Comparison of ENCODE assay signal across 21 cellular contexts in genomic region chr17:6757747-6758146, GRCh38. TPM values are rescaled to one million over a fixed set of nuclear protein-coding genes. Genes with fewer than 3 reads are reported as not detected.
A peak's percentile ranks its signal among the peaks of the same experiment; 100 is the strongest.
DNase-seq lines count a peak whose midpoint lies in the region; ATAC-seq, FAIRE-seq and TF ChIP-seq lines count a peak whose summit lies in the region.
"Had no signal": no experiment of that assay in that cellular context is flagged by ENCODE, and none has a peak within 500 bp of the region (broad histone marks: within the 10 kb centered on the region; RNA-seq: fewer than 3 reads in every experiment).

No MANE protein-coding gene starts in this region.

- no peak overlapping the region for H3K4me3 ChIP-seq in CD8-positive, alpha-beta T cell (ENCODE audit: low read depth, low read length)

- intact Hi-C loops in CD8-positive, alpha-beta T cell (cut with DNase I, micrococcal nuclease) = loop anchor here in 1 of 2 experiments (2.0 to 5.0 kb wide), 2 partner anchors 85 to 117 kb away; partner anchors contain the start of genes KIAA0753 and TXNDC17

- H3K27ac ChIP-seq in CD8-positive, alpha-beta T cell (ENCODE audit: low read depth, low read length) = no peak overlapping the region
- H3K27ac ChIP-seq: WERI-Rb-1 had no signal

- no peaks in the 10 kb centered on the region for H3K9me3 Mint-ChIP-seq in activated CD8-positive, alpha-beta memory T cell treated with anti-CD3 and anti-CD28 coated beads, Interleukin-2, amount 10 ng/mL, durations not matched to agents 7 days and 5 days (ENCODE audit: low read depth)
- H3K9me3 Mint-ChIP-seq in CD8-positive, alpha-beta T cell = no peaks in the 10 kb centered on the region
- H3K9me3 Mint-ChIP-seq in activated naive CD8-positive, alpha-beta T cell (ENCODE audit: low read depth) = no peaks in the 10 kb centered on the region
- no peaks in the 10 kb centered on the region for H3K9me3 Mint-ChIP-seq in naive thymus-derived CD8-positive, alpha-beta T cell

- peaks cover 52% of the 10 kb centered on the region for H3K4me1 ChIP-seq in CD8-positive, alpha-beta T cell (ENCODE audit: insufficient read depth, low read length)

- peaks cover 67% of the 10 kb centered on the region for H3K36me3 Mint-ChIP-seq in activated CD8-positive, alpha-beta memory T cell treated with anti-CD3 and anti-CD28 coated beads, Interleukin-2, amount 10 ng/mL, durations not matched to agents 7 days and 5 days
- H3K36me3 Mint-ChIP-seq in CD8-positive, alpha-beta T cell = peaks cover 59% of the 10 kb centered on the region
- H3K36me3 Mint-ChIP-seq in activated naive CD8-positive, alpha-beta T cell = peaks cover 23% of the 10 kb centered on the region
- H3K36me3 Mint-ChIP-seq in naive thymus-derived CD8-positive, alpha-beta T cell = peaks cover 8 to 49% (median 45%) of the 10 kb centered on the region in 3 donors

- H3K27me3 Mint-ChIP-seq in activated CD8-positive, alpha-beta memory T cell treated with anti-CD3 and anti-CD28 coated beads, Interleukin-2, amount 10 ng/mL, durations not matched to agents 7 days and 5 days = no peaks in the 10 kb centered on the region
- H3K27me3 Mint-ChIP-seq in CD8-positive, alpha-beta T cell (ENCODE audit: low read depth) = no peaks in the 10 kb centered on the region
- H3K27me3 Mint-ChIP-seq in activated naive CD8-positive, alpha-beta T cell = no peaks in the 10 kb centered on the region
- no peaks in the 10 kb centered on the region for H3K27me3 Mint-ChIP-seq in naive thymus-derived CD8-positive, alpha-beta T cell

- TF ChIP-seq CTCF in CD8-positive, alpha-beta T cell (IDR thresholded peaks at IDR 0.05) = no peak

- no peaks in the 10 kb centered on the region for H3K9me3 ChIP-seq in CD8-positive, alpha-beta T cell (ENCODE audit: low read length)
- H3K9me3 ChIP-seq: right atrium auricular region had no signal

- ATAC-seq in activated CD8-positive, alpha-beta memory T cell treated with anti-CD3 and anti-CD28 coated beads, Interleukin-2, amount 10 ng/mL, durations not matched to agents 7 days and 5 days = no peak
- no peak for ATAC-seq in CD8-positive, alpha-beta T cell
- ATAC-seq in naive thymus-derived CD8-positive, alpha-beta T cell = no peak
- no peak for ATAC-seq in HG03159 (IDR thresholded peaks at IDR 0.05; ENCODE audit: unreplicated experiment)

- peaks cover 74% of the 10 kb centered on the region for H3K4me1 Mint-ChIP-seq in activated CD8-positive, alpha-beta memory T cell treated with anti-CD3 and anti-CD28 coated beads, Interleukin-2, amount 10 ng/mL, durations not matched to agents 7 days and 5 days
- peaks cover 43% of the 10 kb centered on the region for H3K4me1 Mint-ChIP-seq in CD8-positive, alpha-beta T cell (ENCODE audit: low read depth)
- peaks cover 56% of the 10 kb centered on the region for H3K4me1 Mint-ChIP-seq in activated naive CD8-positive, alpha-beta T cell (ENCODE audit: low read depth)
- H3K4me1 Mint-ChIP-seq in naive thymus-derived CD8-positive, alpha-beta T cell = peaks cover 39 to 74% (median 57%) of the 10 kb centered on the region in 4 donors

- DNase-seq in activated CD8-positive, alpha-beta memory T cell treated with anti-CD3 and anti-CD28 coated beads, Interleukin-2, amount 10 ng/mL, durations not matched to agents 7 days and 5 days = no peak
- DNase-seq in activated CD8-positive, alpha-beta memory T cell treated with anti-CD3 and anti-CD28 coated beads, Interleukin-2, amount 50 U/mL, for 4 hours = no peak
- DNase-seq in CD8-positive, alpha-beta T cell = no peak
- no peak for DNase-seq in naive thymus-derived CD8-positive, alpha-beta T cell
- DNase-seq in RCC 7860 (ENCODE audit: low spot score) (no peak), hippocampal formation (lab: John Stamatoyannopoulos, UW) (no peak)
- DNase-seq: ACHN; amygdala; cerebellar nuclear complex; effector memory CD4-positive, alpha-beta T cell; head of caudate nucleus; NCI-H1436; RPMI8226; WERI-Rb-1 had no signal

- H3K27me3 ChIP-seq in CD8-positive, alpha-beta T cell (ENCODE audit: insufficient read depth, low read length) = no peaks in the 10 kb centered on the region
- H3K27me3 ChIP-seq: right atrium auricular region had no signal

- CTCF ChIA-PET in activated CD8-positive, alpha-beta memory T cell treated with anti-CD3 and anti-CD28 coated beads, Interleukin-2, amount 10 ng/mL, durations not matched to agents 7 days and 5 days (lab: Charles Lee) = interaction anchor here (1.2 kb wide), 1 partner anchor 10 kb away, joined by 5 read pairs; no protein-coding TSS in a partner anchor
- CTCF ChIA-PET in CD8-positive, alpha-beta T cell (lab: Charles Lee) = no interaction called here

- POLR2A ChIA-PET in CD8-positive, alpha-beta T cell (lab: Charles Lee) = no interaction called here
- POLR2A ChIA-PET in naive thymus-derived CD8-positive, alpha-beta T cell (lab: Charles Lee) = no interaction called here

- peaks cover 38% of the 10 kb centered on the region for H3K36me3 ChIP-seq in CD8-positive, alpha-beta T cell (ENCODE audit: insufficient read depth, low read length)
- H3K36me3 ChIP-seq: WERI-Rb-1 had no signal

- peak overlapping the region; percentile 93 for H3K4me3 Mint-ChIP-seq in activated CD8-positive, alpha-beta memory T cell treated with anti-CD3 and anti-CD28 coated beads, Interleukin-2, amount 10 ng/mL, durations not matched to agents 7 days and 5 days
- peak overlapping the region; percentile 75 for H3K4me3 Mint-ChIP-seq in CD8-positive, alpha-beta T cell
- peak overlapping the region; percentile 85 for H3K4me3 Mint-ChIP-seq in activated naive CD8-positive, alpha-beta T cell
- peak overlapping the region; percentile 38 to 100 (median 66) for H3K4me3 Mint-ChIP-seq in naive thymus-derived CD8-positive, alpha-beta T cell

- FAIRE-seq in RCC 7860 (lab: Jason Lieb, UNC) = no peak
- FAIRE-seq: G401.6, islet of Langerhans had no signal

- H3K27ac Mint-ChIP-seq in activated CD8-positive, alpha-beta memory T cell treated with anti-CD3 and anti-CD28 coated beads, Interleukin-2, amount 10 ng/mL, durations not matched to agents 7 days and 5 days = peak overlapping the region; percentile 77
- peak overlapping the region; percentile 27 for H3K27ac Mint-ChIP-seq in CD8-positive, alpha-beta T cell
- H3K27ac Mint-ChIP-seq in activated naive CD8-positive, alpha-beta T cell = peak overlapping the region; percentile 34
- peak overlapping the region in 9 of 10 donors; percentile 4 to 99 (median 83) for H3K27ac Mint-ChIP-seq in naive thymus-derived CD8-positive, alpha-beta T cell

RNA-seq across cellular contexts. Expression of gene XAF1, which starts 1.9 kb away (rescaled TPM):
- total RNA-seq in activated CD8-positive, alpha-beta memory T cell treated with anti-CD3 and anti-CD28 coated beads, Interleukin-2, amount 10 ng/mL, durations not matched to agents 7 days and 5 days = 100 to 1,000 TPM; 261 to 491 TPM
- total RNA-seq in CD8-positive, alpha-beta T cell = 10 to 100 TPM; 13.9 to 16.3 TPM
- total RNA-seq in naive thymus-derived CD8-positive, alpha-beta T cell = 10 to 100 TPM; 40.7 to 41.3 TPM
- polyA plus RNA-seq in naive thymus-derived CD8-positive, alpha-beta T cell = 10 to 100 TPM; 19.7 to 40.0 (median 22.0) TPM

RNA-seq across cellular contexts. Expression of gene FBXO39, which starts 18.3 kb away (rescaled TPM):
- total RNA-seq in activated CD8-positive, alpha-beta memory T cell treated with anti-CD3 and anti-CD28 coated beads, Interleukin-2, amount 10 ng/mL, durations not matched to agents 7 days and 5 days = 1 to 10 TPM in 1 of 2 experiments, under 1 TPM in 1; 0.42 to 1.5 TPM
- under 1 TPM in 1 of 2 experiments, not detected in 1; 0.39 TPM for total RNA-seq in CD8-positive, alpha-beta T cell
- total RNA-seq in naive thymus-derived CD8-positive, alpha-beta T cell = under 1 TPM in 1 of 2 experiments, not detected in 1; 0.29 TPM
- under 1 TPM in 1 of 3 donors, not detected in 2; 0.15 TPM for polyA plus RNA-seq in naive thymus-derived CD8-positive, alpha-beta T cell
- total RNA-seq: right atrium auricular region had no signal

RNA-seq across cellular contexts. Expression of gene SLC13A5, which starts 44.6 kb away (rescaled TPM):
- total RNA-seq in activated CD8-positive, alpha-beta memory T cell treated with anti-CD3 and anti-CD28 coated beads, Interleukin-2, amount 10 ng/mL, durations not matched to agents 7 days and 5 days = not detected
- total RNA-seq in CD8-positive, alpha-beta T cell = not detected
- total RNA-seq in naive thymus-derived CD8-positive, alpha-beta T cell = not detected
- polyA plus RNA-seq in naive thymus-derived CD8-positive, alpha-beta T cell = under 1 TPM in 1 of 3 donors, not detected in 2; 0.43 TPM
- total RNA-seq: fibroblast of lung, right atrium auricular region, urinary bladder had no signal
- polyA plus RNA-seq: fibroblast of lung had no signal

Comparison
In these comparisons a context has a peak if more than half of its experiments do, and no peak if none do; other contexts are left out.
1. H3K27ac Mint-ChIP-seq: peak in every context shown above with its lines; median percentile 83 in naive thymus-derived CD8-positive, alpha-beta T cell; 77 in activated CD8-positive, alpha-beta memory T cell treated with anti-CD3 and anti-CD28 coated beads, Interleukin-2, amount 10 ng/mL, durations not matched to agents 7 days and 5 days; 34 in activated naive CD8-positive, alpha-beta T cell; 27 in CD8-positive, alpha-beta T cell.
2. RNA of gene XAF1, which starts 1.9 kb away (total RNA-seq): 261 to 491 TPM in activated CD8-positive, alpha-beta memory T cell treated with anti-CD3 and anti-CD28 coated beads, Interleukin-2, amount 10 ng/mL, durations not matched to agents 7 days and 5 days; 40.7 to 41.3 TPM in naive thymus-derived CD8-positive, alpha-beta T cell and 13.9 to 16.3 TPM in CD8-positive, alpha-beta T cell; every median in the first group is over 4 times any median in the second.
3. Peak in every context shown above with its lines, with median percentiles within 50 percentile points of each other: H3K4me3 Mint-ChIP-seq.